ENCODE assay signal across 8 cellular contexts in genomic region chr19:10403137-10404021, GRCh38. TPM values are rescaled to one million over a fixed set of nuclear protein-coding genes. Genes with fewer than 3 reads are reported as not detected.
DNase-seq lines count a peak whose midpoint lies in the region; ATAC-seq and TF ChIP-seq lines count a peak whose summit lies in the region.

CDC37 (minus strand) TSS chr19:10403542; CDS start chr19:10403479, 63 bp downstream.

- H3K27me3 Mint-ChIP-seq in stimulated activated naive CD8-positive, alpha-beta T cell treated with anti-CD3 and anti-CD28 coated beads, Interleukin-15, amount 100 ng/mL, for 72 hours = no peaks in the 10 kb centered on the region

- peak within 1 kb of the TSS; percentile 87 to 91 for H3K4me3 Mint-ChIP-seq in stimulated activated naive CD8-positive, alpha-beta T cell treated with anti-CD3 and anti-CD28 coated beads, Interleukin-15, amount 100 ng/mL, for 72 hours

- H3K36me3 ChIP-seq in H7 (replicated peaks; ENCODE audit: control insufficient read depth, insufficient read depth, low read length) (no peaks in the 10 kb centered on the region; the same call in 1 of the 2 replicates), MG63 (peaks cover 26% of the 10 kb centered on the region), neural cell (ENCODE audit: insufficient read depth, low read length) (no peaks in the 10 kb centered on the region)

- H4K20me1 ChIP-seq in neural cell (ENCODE audit: insufficient read depth) = no peaks in the 10 kb centered on the region

- peak; percentile 98 for DNase-seq in ELF-1 (ENCODE audit: low read depth, low spot score)
- DNase-seq in H7 = peak; percentile 99
- DNase-seq in MG63 = peak; percentile 98
- DNase-seq in SHP77 (lab: John Stamatoyannopoulos, UW) = peak; percentile 83 to 92
- DNase-seq in activated effector memory CD4-positive, alpha-beta T cell treated with Interleukin-2 at 50 U/mL for 16 hours = peak; percentile 97
- peak; percentile 96 for DNase-seq in fibroblast of the aortic adventitia (ENCODE audit: low read depth)
- peak; percentile 98 for DNase-seq in stimulated activated naive CD8-positive, alpha-beta T cell treated with anti-CD3 and anti-CD28 coated beads, Interleukin-15, amount 100 ng/mL, for 72 hours

- peak within 1 kb of the TSS; percentile 97 for H3K9ac ChIP-seq in neural cell (ENCODE audit: low read length)

- H3K27me3 ChIP-seq in H7 (ENCODE audit: control insufficient read depth, insufficient read depth, low read length) = peaks cover 21% of the 10 kb centered on the region
- peaks cover 8% of the 10 kb centered on the region for H3K27me3 ChIP-seq in MG63
- no peaks in the 10 kb centered on the region for H3K27me3 ChIP-seq in neural cell (ENCODE audit: insufficient read depth, low read depth, low read length)

- H2AFZ ChIP-seq in neural cell (ENCODE audit: low read depth, low read length) = peak within 1 kb of the TSS; percentile 91

- peak within 1 kb of the TSS; percentile 95 for H3K27ac ChIP-seq in neural cell (ENCODE audit: low read length)

- no peaks in the 10 kb centered on the region for H3K9me3 Mint-ChIP-seq in stimulated activated naive CD8-positive, alpha-beta T cell treated with anti-CD3 and anti-CD28 coated beads, Interleukin-15, amount 100 ng/mL, for 72 hours

- TF ChIP-seq RAD21 in neural cell (conservative IDR thresholded peaks at IDR 0.05) = no peak

- peaks cover 79% of the 10 kb centered on the region for H3K4me1 Mint-ChIP-seq in stimulated activated naive CD8-positive, alpha-beta T cell treated with anti-CD3 and anti-CD28 coated beads, Interleukin-15, amount 100 ng/mL, for 72 hours

- H3K79me2 ChIP-seq in neural cell (replicated peaks; ENCODE audit: insufficient read depth, low read length) = peaks cover 24% of the 10 kb centered on the region

- ATAC-seq in stimulated activated naive CD8-positive, alpha-beta T cell treated with anti-CD3 and anti-CD28 coated beads, Interleukin-15, amount 100 ng/mL, for 72 hours = peak; percentile 88

- H3K4me3 ChIP-seq in H7 (ENCODE audit: insufficient read depth, low read depth, low read length) = peak within 1 kb of the TSS; percentile 99
- peak within 1 kb of the TSS; percentile 96 for H3K4me3 ChIP-seq in MG63
- H3K4me3 ChIP-seq in fibroblast of the aortic adventitia (ENCODE audit: low read depth, low read length) = peak within 1 kb of the TSS; percentile 99
- H3K4me3 ChIP-seq in neural cell (ENCODE audit: low read length) = peak within 1 kb of the TSS; percentile 99

- H3F3A ChIP-seq in neural cell (ENCODE audit: insufficient read depth, low read length, poor library complexity, severe bottlenecking) = no peaks in the 10 kb centered on the region

- H3K4me2 ChIP-seq in neural cell (ENCODE audit: low read length) = peak within 1 kb of the TSS; percentile 87

- H3K9me3 ChIP-seq in MG63 (no peaks in the 10 kb centered on the region), neural cell (ENCODE audit: low read length) (no peaks in the 10 kb centered on the region)

- H3K9me2 ChIP-seq in neural cell (ENCODE audit: insufficient read depth, low read length) = no peaks in the 10 kb centered on the region

- no peak for TF ChIP-seq CTCF in fibroblast of the aortic adventitia (IDR thresholded peaks at IDR 0.05; ENCODE audit: insufficient read depth, low read length)
- no peak for TF ChIP-seq CTCF in neural cell (IDR thresholded peaks at IDR 0.05; ENCODE audit: poor library complexity, severe bottlenecking)

- no peak for TF ChIP-seq EP300 in neural cell (conservative IDR thresholded peaks at IDR 0.05; ENCODE audit: poor library complexity, severe bottlenecking)

- H3K27ac Mint-ChIP-seq in stimulated activated naive CD8-positive, alpha-beta T cell treated with anti-CD3 and anti-CD28 coated beads, Interleukin-15, amount 100 ng/mL, for 72 hours = peak within 1 kb of the TSS; percentile 96 to 98

TF ChIP-seq in neural cell, 6 proteins besides CTCF, POLR2A, EP300 and RAD21:
- peak; percentile 92 for TF ChIP-seq MXI1 (conservative IDR thresholded peaks at IDR 0.05; ENCODE audit: poor library complexity, severe bottlenecking)
- no peak for TF ChIP-seq EZH2 (IDR thresholded peaks at IDR 0.05; ENCODE audit: borderline replicate concordance, insufficient read depth, low read length, poor library complexity, severe bottlenecking)
- peak; percentile 95 for TF ChIP-seq POLR2AphosphoS5 (IDR thresholded peaks at IDR 0.05)

RNA-seq across cellular contexts. Expression of gene CDC37, which starts in this region (rescaled TPM):
- total RNA-seq in H7 (2014; rRNA removed; shearing (Covaris generic)) = 226 and 254 TPM in 2 replicates
- 485 and 519 TPM in 2 replicates for total RNA-seq in MG63 (2014; rRNA removed; shearing (Covaris generic); ENCODE audit: low replicate concordance)
- total RNA-seq in fibroblast of the aortic adventitia (ENCODE audit: low replicate concordance) = 60.5 and 151 TPM in 2 replicates
- polyA plus RNA-seq in neural cell = 359 and 408 TPM in 2 replicates
- polyA minus RNA-seq in neural cell = 80.1 and 87.2 TPM in 2 replicates

Comparison
In these comparisons a context has a peak if more than half of its experiments do, and no peak if none do; other contexts are left out.
1. Peak in every context shown above with its lines: DNase-seq, ATAC-seq, H3K4me3 ChIP-seq and H3K27ac ChIP-seq.